ENCODE assay signal across 7 cellular contexts in the genomic region with DNA sequence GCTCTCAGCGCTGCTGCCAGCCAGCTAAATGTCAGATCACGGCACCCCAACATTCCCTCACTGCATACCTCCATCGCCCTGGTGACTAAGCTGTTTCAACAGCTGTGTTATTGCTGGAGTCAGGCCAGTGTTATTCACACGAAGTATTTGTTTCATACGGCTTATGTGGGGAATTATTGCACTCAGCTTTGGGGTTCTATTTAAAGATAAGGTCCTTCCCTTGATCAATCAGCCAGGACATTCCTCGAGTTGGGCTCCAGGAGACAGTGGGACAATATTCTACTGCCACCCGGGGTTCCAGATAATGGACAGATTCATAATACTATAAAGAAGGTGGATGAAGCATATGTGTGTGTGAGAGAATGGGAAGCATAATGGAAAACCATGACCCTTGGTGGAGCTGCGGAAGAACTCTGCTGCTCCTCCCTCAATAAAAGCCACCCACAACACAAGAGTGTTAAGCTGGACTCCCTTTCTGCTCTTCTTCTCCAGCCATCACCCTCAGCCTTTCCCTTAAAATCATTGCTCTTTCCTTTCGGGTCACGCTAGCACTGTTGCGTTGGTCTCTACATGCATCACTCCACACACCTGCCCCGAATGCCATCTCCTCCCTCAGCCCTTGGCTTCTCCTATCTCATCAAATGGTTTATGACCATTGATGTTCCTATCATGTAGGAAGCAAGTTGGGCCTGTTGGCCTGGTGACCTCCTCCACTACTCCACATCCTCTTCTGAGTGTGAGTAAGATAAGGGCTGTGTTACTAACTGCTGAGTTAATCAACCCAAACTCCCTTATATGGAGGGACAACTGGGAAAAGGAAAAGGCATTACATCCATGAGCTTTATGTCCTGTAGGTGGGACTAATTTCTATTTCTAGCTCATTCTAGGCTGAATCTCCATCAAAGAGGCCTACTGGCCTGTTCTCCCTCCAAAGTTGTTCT. TPM values are rescaled to one million over a fixed set of nuclear protein-coding genes. Genes with fewer than 3 reads are reported as not detected.
A peak's percentile ranks its signal among the peaks of the same experiment; 100 is the strongest.
DNase-seq lines count a peak whose midpoint lies in the region; ATAC-seq and TF ChIP-seq lines count a peak whose summit lies in the region.

No MANE protein-coding gene starts in this region.

- in situ Hi-C loops in brain microvascular endothelial cell (cut with HindIII; ENCODE audit: low pct_ligation_motif_present, low sequenced_read_pairs), result no loop called here

- no peak for TF ChIP-seq CTCF in brain microvascular endothelial cell (IDR thresholded peaks at IDR 0.05; ENCODE audit: low read depth, low read length, missing control alignments)
- no peak for TF ChIP-seq CTCF in thyroid gland (IDR thresholded peaks at IDR 0.05)

- no peaks in the 10 kb centered on the region for H3K36me3 Mint-ChIP-seq in natural killer cell treated with Interleukin-12 subunit alpha and Interleukin-12 subunit beta and Interleukin-15 and Interleukin-18, amount 100 ng/mL, for 72 hours

- intact Hi-C loops in left colon (cut with DNase I, micrococcal nuclease), result loop anchor here in 1 of 2 donors (5.0 kb wide), 1 partner anchor 58 kb away; a partner anchor contains a TSS
- intact Hi-C loops in thyroid gland (cut with DNase I), result no loop called here

- TF ChIP-seq POLR2A in thyroid gland (IDR thresholded peaks at IDR 0.05), result no peak

- no peaks in the 10 kb centered on the region for H3K27me3 Mint-ChIP-seq in natural killer cell treated with Interleukin-12 subunit alpha and Interleukin-12 subunit beta and Interleukin-15 and Interleukin-18, amount 100 ng/mL, for 72 hours

- H3K4me1 ChIP-seq in thyroid gland, result peaks cover 14 to 34% of the 10 kb centered on the region in 2 donors

- H3K27ac Mint-ChIP-seq in natural killer cell treated with Interleukin-12 subunit alpha and Interleukin-12 subunit beta and Interleukin-15 and Interleukin-18, amount 100 ng/mL, for 72 hours, result no peak overlapping the region

- 46 to 54% methylated on average over 12 of the region's 12 CpGs for WGBS in thyroid gland, 2 donors

- H3K4me3 ChIP-seq in brain microvascular endothelial cell (ENCODE audit: low read depth, low read length), result peak overlapping the region; percentile 24
- no peak overlapping the region for H3K4me3 ChIP-seq in thyroid gland (replicated peaks in 1 of 3)

- peak; percentile 5 for DNase-seq in NCI-H1092 (lab: John Stamatoyannopoulos, UW)
- peak; percentile 97 for DNase-seq in brain microvascular endothelial cell
- peak; percentile 51 to 57 for DNase-seq in left colon
- peak; percentile 68 to 77 for DNase-seq in thyroid gland
- no peak for DNase-seq in natural killer cell treated with Interleukin-12 subunit alpha and Interleukin-12 subunit beta and Interleukin-15 and Interleukin-18, amount 100 ng/mL, for 72 hours (ENCODE audit: low spot score)

- H3K4me3 Mint-ChIP-seq in natural killer cell treated with Interleukin-12 subunit alpha and Interleukin-12 subunit beta and Interleukin-15 and Interleukin-18, amount 100 ng/mL, for 72 hours, result no peak overlapping the region

- H3K4me1 Mint-ChIP-seq in natural killer cell treated with Interleukin-12 subunit alpha and Interleukin-12 subunit beta and Interleukin-15 and Interleukin-18, amount 100 ng/mL, for 72 hours (ENCODE audit: low read depth in 2 of 2), result no peaks in the 10 kb centered on the region

- ATAC-seq in left colon (peak; percentile 35), HG03045 (IDR thresholded peaks at IDR 0.05; ENCODE audit: unreplicated experiment) (no peak), GM18873 (IDR thresholded peaks at IDR 0.05; ENCODE audit: low FRiP score, unreplicated experiment) (no peak)
- ATAC-seq in natural killer cell treated with Interleukin-12 subunit alpha and Interleukin-12 subunit beta and Interleukin-15 and Interleukin-18, amount 100 ng/mL, for 72 hours, result no peak

- H3K9me3 ChIP-seq in thyroid gland, result no peaks in the 10 kb centered on the region

- H3K27ac ChIP-seq in brain microvascular endothelial cell (peak overlapping the region; percentile 93), thyroid gland (peak overlapping the region; percentile 27 to 63 (median 31))

- no peaks in the 10 kb centered on the region for H3K27me3 ChIP-seq in brain microvascular endothelial cell (replicated peaks)
- H3K27me3 ChIP-seq in thyroid gland, result no peaks in the 10 kb centered on the region

- peaks cover 13% of the 10 kb centered on the region for H3K9me3 Mint-ChIP-seq in natural killer cell treated with Interleukin-12 subunit alpha and Interleukin-12 subunit beta and Interleukin-15 and Interleukin-18, amount 100 ng/mL, for 72 hours

- H3K36me3 ChIP-seq in brain microvascular endothelial cell (replicated peaks) (no peaks in the 10 kb centered on the region), thyroid gland (no peaks in the 10 kb centered on the region)

RNA-seq across cellular contexts. Expression of a gene that starts 57.9 kb away (rescaled TPM):
- total RNA-seq in left colon (100 to 1,000 TPM; 126 to 150 TPM), thyroid gland (10 to 100 TPM; 20.0 to 52.7 (median 46.7) TPM)
- total RNA-seq in natural killer cell treated with Interleukin-12 subunit alpha and Interleukin-12 subunit beta and Interleukin-15 and Interleukin-18, amount 100 ng/mL, for 72 hours, result not detected

Comparison
In these comparisons a context has a peak if more than half of its experiments do, and no peak if none do; other contexts are left out.
1. RNA of a gene that starts 57.9 kb away (total RNA-seq): 126 to 150 TPM in left colon and 20.0 to 52.7 TPM in thyroid gland; not detected in natural killer cell treated with Interleukin-12 subunit alpha and Interleukin-12 subunit beta and Interleukin-15 and Interleukin-18, amount 100 ng/mL, for 72 hours; every median in the first group is over 10 times any median in the second.